ENCODE assay signal across 1 cellular context in the genomic region with DNA sequence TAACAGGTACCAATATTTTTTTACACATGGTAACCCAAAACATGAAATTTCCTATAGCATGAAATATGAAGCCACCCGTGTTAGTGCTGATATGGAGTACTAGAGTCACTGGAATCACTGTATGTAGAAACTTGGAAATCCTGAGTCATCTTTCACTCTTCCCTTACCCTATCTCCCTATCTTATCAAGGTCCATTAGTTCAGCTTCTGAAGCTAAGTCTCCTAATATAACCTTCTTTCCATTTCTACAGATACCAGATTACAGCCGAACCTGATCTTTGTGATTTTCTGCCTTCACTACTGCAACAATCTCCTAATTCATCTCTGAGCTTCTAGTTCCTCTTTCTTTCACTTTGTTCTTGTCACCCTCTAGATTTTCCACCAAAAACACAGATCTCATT.
TF ChIP-seq lines count a peak whose summit lies in the region.

No MANE protein-coding gene starts in this region.

TF ChIP-seq in HepG2, 621 proteins besides CTCF, POLR2A, EP300 and RAD21:
- TF ChIP-seq, protein P1, sequence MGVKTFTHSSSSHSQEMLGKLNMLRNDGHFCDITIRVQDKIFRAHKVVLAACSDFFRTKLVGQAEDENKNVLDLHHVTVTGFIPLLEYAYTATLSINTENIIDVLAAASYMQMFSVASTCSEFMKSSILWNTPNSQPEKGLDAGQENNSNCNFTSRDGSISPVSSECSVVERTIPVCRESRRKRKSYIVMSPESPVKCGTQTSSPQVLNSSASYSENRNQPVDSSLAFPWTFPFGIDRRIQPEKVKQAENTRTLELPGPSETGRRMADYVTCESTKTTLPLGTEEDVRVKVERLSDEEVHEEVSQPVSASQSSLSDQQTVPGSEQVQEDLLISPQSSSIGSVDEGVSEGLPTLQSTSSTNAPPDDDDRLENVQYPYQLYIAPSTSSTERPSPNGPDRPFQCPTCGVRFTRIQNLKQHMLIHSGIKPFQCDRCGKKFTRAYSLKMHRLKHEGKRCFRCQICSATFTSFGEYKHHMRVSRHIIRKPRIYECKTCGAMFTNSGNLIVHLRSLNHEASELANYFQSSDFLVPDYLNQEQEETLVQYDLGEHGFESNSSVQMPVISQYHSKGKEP (CRISPR knock-in tag; IDR thresholded peaks at IDR 0.05): no peak
- TF ChIP-seq ZNF672 (CRISPR knock-in tag; IDR thresholded peaks at IDR 0.05) (no peak), NR2F1 (CRISPR knock-in tag; IDR thresholded peaks at IDR 0.05) (no peak), ZFP1 (CRISPR knock-in tag; IDR thresholded peaks at IDR 0.05) (no peak), CEBPG (CRISPR knock-in tag; IDR thresholded peaks at IDR 0.05) (no peak), ZNF878 (CRISPR knock-in tag; IDR thresholded peaks at IDR 0.05) (no peak), KDM2A (CRISPR knock-in tag; IDR thresholded peaks at IDR 0.05; ENCODE audit: borderline replicate concordance, low read depth) (no peak), ZNF572 (CRISPR knock-in tag; IDR thresholded peaks at IDR 0.05) (no peak), CEBPB (IDR thresholded peaks at IDR 0.05; ENCODE audit: borderline replicate concordance, low read depth, low read length) (no peak), ATM (IDR thresholded peaks at IDR 0.05; ENCODE audit: borderline replicate concordance) (no peak)
- TF ChIP-seq, protein P2, sequence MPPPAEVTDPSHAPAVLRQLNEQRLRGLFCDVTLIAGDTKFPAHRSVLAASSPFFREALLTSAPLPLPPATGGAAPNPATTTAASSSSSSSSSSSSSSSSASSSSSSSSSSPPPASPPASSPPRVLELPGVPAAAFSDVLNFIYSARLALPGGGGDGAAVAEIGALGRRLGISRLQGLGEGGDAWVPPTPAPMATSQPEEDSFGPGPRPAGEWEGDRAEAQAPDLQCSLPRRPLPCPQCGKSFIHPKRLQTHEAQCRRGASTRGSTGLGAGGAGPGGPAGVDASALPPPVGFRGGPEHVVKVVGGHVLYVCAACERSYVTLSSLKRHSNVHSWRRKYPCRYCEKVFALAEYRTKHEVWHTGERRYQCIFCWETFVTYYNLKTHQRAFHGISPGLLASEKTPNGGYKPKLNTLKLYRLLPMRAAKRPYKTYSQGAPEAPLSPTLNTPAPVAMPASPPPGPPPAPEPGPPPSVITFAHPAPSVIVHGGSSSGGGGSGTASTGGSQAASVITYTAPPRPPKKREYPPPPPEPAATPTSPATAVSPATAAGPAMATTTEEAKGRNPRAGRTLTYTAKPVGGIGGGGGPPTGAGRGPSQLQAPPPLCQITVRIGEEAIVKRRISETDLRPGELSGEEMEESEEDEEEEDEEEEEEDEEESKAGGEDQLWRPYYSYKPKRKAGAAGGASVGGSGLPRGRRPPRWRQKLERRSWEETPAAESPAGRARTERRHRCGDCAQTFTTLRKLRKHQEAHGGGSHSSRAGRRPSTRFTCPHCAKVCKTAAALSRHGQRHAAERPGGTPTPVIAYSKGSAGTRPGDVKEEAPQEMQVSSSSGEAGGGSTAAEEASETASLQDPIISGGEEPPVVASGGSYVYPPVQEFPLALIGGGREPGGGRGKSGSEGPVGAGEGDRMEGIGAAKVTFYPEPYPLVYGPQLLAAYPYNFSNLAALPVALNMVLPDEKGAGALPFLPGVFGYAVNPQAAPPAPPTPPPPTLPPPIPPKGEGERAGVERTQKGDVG (CRISPR knock-in tag; IDR thresholded peaks at IDR 0.05; ENCODE audit: borderline replicate concordance): no peak
- TF ChIP-seq, protein P3, sequence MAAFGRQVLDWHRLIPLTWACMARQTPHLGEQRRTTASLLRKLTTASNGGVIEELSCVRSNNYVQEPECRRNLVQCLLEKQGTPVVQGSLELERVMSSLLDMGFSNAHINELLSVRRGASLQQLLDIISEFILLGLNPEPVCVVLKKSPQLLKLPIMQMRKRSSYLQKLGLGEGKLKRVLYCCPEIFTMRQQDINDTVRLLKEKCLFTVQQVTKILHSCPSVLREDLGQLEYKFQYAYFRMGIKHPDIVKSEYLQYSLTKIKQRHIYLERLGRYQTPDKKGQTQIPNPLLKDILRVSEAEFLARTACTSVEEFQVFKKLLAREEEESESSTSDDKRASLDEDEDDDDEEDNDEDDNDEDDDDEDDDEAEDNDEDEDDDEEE (CRISPR knock-in tag; IDR thresholded peaks at IDR 0.05): no peak
- TF ChIP-seq, protein P4, sequence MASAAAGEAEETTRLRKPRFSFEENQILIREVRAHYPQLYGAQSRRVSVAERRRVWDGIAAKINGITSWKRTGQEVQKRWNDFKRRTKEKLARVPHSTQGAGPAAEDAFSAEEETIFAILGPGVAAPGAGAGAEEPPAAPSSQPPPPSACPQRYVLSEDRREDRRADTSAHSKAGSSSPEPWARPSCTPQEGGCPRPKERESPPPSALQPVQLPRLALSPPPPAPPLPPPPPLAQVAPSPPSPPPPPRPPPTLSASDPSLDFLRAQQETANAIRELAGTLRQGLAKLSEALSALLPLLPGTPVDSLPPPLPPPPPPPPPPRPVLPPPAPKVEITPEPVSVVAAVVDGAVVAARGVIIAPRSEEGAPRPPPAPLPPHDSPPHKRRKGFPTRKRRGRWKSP (CRISPR knock-in tag; IDR thresholded peaks at IDR 0.05): no peak
- TF ChIP-seq, protein P5, sequence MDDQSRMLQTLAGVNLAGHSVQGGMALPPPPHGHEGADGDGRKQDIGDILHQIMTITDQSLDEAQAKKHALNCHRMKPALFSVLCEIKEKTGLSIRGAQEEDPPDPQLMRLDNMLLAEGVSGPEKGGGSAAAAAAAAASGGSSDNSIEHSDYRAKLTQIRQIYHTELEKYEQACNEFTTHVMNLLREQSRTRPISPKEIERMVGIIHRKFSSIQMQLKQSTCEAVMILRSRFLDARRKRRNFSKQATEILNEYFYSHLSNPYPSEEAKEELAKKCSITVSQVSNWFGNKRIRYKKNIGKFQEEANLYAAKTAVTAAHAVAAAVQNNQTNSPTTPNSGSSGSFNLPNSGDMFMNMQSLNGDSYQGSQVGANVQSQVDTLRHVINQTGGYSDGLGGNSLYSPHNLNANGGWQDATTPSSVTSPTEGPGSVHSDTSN (CRISPR knock-in tag; IDR thresholded peaks at IDR 0.05; ENCODE audit: borderline replicate concordance): no peak
- TF ChIP-seq, protein P6, sequence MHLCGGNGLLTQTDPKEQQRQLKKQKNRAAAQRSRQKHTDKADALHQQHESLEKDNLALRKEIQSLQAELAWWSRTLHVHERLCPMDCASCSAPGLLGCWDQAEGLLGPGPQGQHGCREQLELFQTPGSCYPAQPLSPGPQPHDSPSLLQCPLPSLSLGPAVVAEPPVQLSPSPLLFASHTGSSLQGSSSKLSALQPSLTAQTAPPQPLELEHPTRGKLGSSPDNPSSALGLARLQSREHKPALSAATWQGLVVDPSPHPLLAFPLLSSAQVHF (CRISPR knock-in tag; IDR thresholded peaks at IDR 0.05): no peak
